11 cellular contexts compared by ENCODE assay signal in the genomic region with DNA sequence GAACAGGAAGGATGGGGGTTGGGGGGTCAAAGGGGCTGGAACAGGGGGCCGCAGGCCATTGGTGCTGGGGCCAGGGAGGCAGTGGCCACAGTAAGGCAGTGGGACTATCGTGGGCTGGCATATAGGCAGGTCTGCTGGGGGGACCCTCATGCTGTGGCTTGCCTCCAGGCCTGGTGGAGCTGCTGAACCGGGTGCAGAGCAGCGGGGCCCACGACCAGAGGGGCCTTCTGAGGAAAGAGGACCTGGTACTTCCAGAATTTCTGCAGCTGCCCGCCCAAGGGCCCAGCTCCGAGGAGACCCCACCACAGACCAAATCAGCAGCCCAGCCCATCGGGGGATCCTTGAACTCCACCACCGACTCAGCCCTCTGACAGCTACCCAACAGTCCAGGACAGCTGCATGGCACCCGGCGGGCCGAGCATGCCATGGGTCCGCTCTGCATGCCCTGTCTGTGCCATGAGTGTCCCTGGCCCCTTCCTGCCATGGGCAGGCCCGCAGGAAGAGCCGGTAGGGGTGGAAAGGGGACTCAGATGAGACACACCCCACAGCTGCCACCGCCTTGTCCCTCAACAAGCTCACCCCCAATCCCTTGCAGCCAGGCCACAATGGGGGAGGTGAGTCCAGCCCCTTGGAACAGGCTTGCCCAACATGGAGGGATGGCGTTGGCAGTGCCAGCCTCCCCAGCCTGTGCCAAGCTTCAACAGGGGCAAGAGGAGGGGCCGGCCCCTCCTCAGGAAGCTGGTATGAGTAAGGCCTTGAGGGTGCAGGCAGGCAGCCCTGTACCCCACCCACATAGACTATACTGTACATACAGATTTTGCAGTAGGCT. TPM values are rescaled to one million over a fixed set of nuclear protein-coding genes. Genes with fewer than 3 reads are reported as not detected.
DNase-seq lines count a peak whose midpoint lies in the region; TF ChIP-seq lines count a peak whose summit lies in the region.
"Had no signal": no experiment of that assay in that cellular context is flagged by ENCODE, and none has a peak within 500 bp of the region (broad histone marks: within the 10 kb centered on the region; RNA-seq: fewer than 3 reads in every experiment).

No MANE protein-coding gene starts in this region.

- peaks cover 62% of the 10 kb centered on the region for H3K4me1 Mint-ChIP-seq in activated CD4-positive, alpha-beta T cell treated with anti-CD3 and anti-CD28 coated beads, Interleukin-2, amount 10 ng/mL, durations not matched to agents 7 days and 5 days

- H3K4me1 ChIP-seq in esophagus muscularis mucosa (peaks cover 15 to 39% (median 34%) of the 10 kb centered on the region in 4 donors), skeletal muscle satellite cell (ENCODE audit: control insufficient read depth, insufficient read depth, low read length) (peaks cover 23% of the 10 kb centered on the region)

- H3K27ac ChIP-seq in HL-60 (replicated peaks) (peak overlapping the region; percentile 32), esophagus muscularis mucosa (replicated peaks in 1 of 4) (no peak overlapping the region)
- H3K27ac ChIP-seq: WERI-Rb-1 had no signal

- H3K9me3 ChIP-seq in esophagus muscularis mucosa, result no peaks in the 10 kb centered on the region
- H3K9me3 ChIP-seq in skeletal muscle satellite cell (replicated peaks; ENCODE audit: low read length), result no peaks in the 10 kb centered on the region

- no peaks in the 10 kb centered on the region for H3K9me3 Mint-ChIP-seq in activated CD4-positive, alpha-beta T cell treated with anti-CD3 and anti-CD28 coated beads, Interleukin-2, amount 10 ng/mL, durations not matched to agents 7 days and 5 days

- TF ChIP-seq POLR2A in esophagus muscularis mucosa (IDR thresholded peaks at IDR 0.05; ENCODE audit: low read depth), result no peak

- no peak for TF ChIP-seq EP300 in esophagus muscularis mucosa (IDR thresholded peaks at IDR 0.05)

- H3K36me3 ChIP-seq in esophagus muscularis mucosa, result peaks cover 0 to 6% (median 0%) of the 10 kb centered on the region in 4 donors
- H3K36me3 ChIP-seq in skeletal muscle satellite cell (ENCODE audit: insufficient read depth, low read length), result no peaks in the 10 kb centered on the region
- H3K36me3 ChIP-seq: WERI-Rb-1 had no signal

- WGBS in esophagus muscularis mucosa, result 87% methylated on average over 4 of the region's 18 CpGs

- no peak for DNase-seq in HL-60 (ENCODE audit: low read depth in 1 of 2, low spot score in 1 of 2)
- peak; percentile 33 for DNase-seq in activated CD4-positive, alpha-beta T cell treated with anti-CD3 and anti-CD28 coated beads, Interleukin-2, amount 10 ng/mL, durations not matched to agents 7 days and 5 days
- DNase-seq in esophagus muscularis mucosa (ENCODE audit: extremely low spot score), result no peak
- DNase-seq in C1 segment of cervical spinal cord (lab: John Stamatoyannopoulos, UW), result no peak
- no peak for DNase-seq in DMS153 treated with DMSO at 0.1 percent for 48 hours (lab: John Stamatoyannopoulos, UW; ENCODE audit: unreplicated experiment)
- no peak for DNase-seq in SKM-1 treated with dmso at 0.1 percent for 144 hours (lab: John Stamatoyannopoulos, UW; ENCODE audit: unreplicated experiment)
- DNase-seq: cortex of kidney, left cardiac atrium, WERI-Rb-1 had no signal

- H3K4me3 ChIP-seq in HL-60 (replicated peaks; ENCODE audit: insufficient read depth, low read length) (no peak overlapping the region), esophagus muscularis mucosa (peak overlapping the region in 3 of 4 donors; percentile 39 to 58 (median 55)), skeletal muscle satellite cell (ENCODE audit: low read length) (peak overlapping the region; percentile 68)

- H3K27me3 Mint-ChIP-seq in activated CD4-positive, alpha-beta T cell treated with anti-CD3 and anti-CD28 coated beads, Interleukin-2, amount 10 ng/mL, durations not matched to agents 7 days and 5 days, result no peaks in the 10 kb centered on the region

- H3K4me3 Mint-ChIP-seq in activated CD4-positive, alpha-beta T cell treated with anti-CD3 and anti-CD28 coated beads, Interleukin-2, amount 10 ng/mL, durations not matched to agents 7 days and 5 days, result peak overlapping the region; percentile 55

- intact Hi-C loops in esophagus muscularis mucosa (cut with DNase I), result no loop called here

- CTCF ChIA-PET in activated CD4-positive, alpha-beta T cell treated with anti-CD3 and anti-CD28 coated beads, Interleukin-2, amount 10 ng/mL, durations not matched to agents 7 days and 5 days (lab: Charles Lee), result interaction anchor here (0.6 to 11.1 kb wide), 14 partner anchors 12 to 130 kb away, joined by 3 to 145 read pairs (median 4); partner anchors contain the start of genes LMAN2, MXD3, RGS14 and SLC34A1

- no peak overlapping the region for H3K9ac ChIP-seq in skeletal muscle satellite cell (ENCODE audit: low read depth, low read length)

- TF ChIP-seq CTCF in HL-60 (IDR thresholded peaks at IDR 0.05; ENCODE audit: insufficient read depth, low read length) (no peak), esophagus muscularis mucosa (IDR thresholded peaks at IDR 0.05) (no peak)

- POLR2A ChIA-PET in activated CD4-positive, alpha-beta T cell treated with anti-CD3 and anti-CD28 coated beads, Interleukin-2, amount 10 ng/mL, durations not matched to agents 7 days and 5 days (lab: Charles Lee), result interaction anchor here (0.7 kb wide), 1 partner anchor 52 kb away, joined by 5 read pairs; no protein-coding TSS in a partner anchor

- peak overlapping the region; percentile 84 for H3K27ac Mint-ChIP-seq in activated CD4-positive, alpha-beta T cell treated with anti-CD3 and anti-CD28 coated beads, Interleukin-2, amount 10 ng/mL, durations not matched to agents 7 days and 5 days

- peaks cover 60% of the 10 kb centered on the region for H3K36me3 Mint-ChIP-seq in activated CD4-positive, alpha-beta T cell treated with anti-CD3 and anti-CD28 coated beads, Interleukin-2, amount 10 ng/mL, durations not matched to agents 7 days and 5 days (ENCODE audit: low read depth)

- peak overlapping the region; percentile 80 for H3K4me2 ChIP-seq in skeletal muscle satellite cell (ENCODE audit: low read length)

- H3K27me3 ChIP-seq in HL-60 (ENCODE audit: insufficient read depth, poor library complexity, severe bottlenecking), result no peaks in the 10 kb centered on the region
- no peaks in the 10 kb centered on the region for H3K27me3 ChIP-seq in esophagus muscularis mucosa
- no peaks in the 10 kb centered on the region for H3K27me3 ChIP-seq in skeletal muscle satellite cell (ENCODE audit: control insufficient read depth, insufficient read depth, low read length)

RNA-seq across cellular contexts. Expression of gene SLC34A1, which starts 12.3 kb away (rescaled TPM):
- under 1 TPM; 0.12 to 0.27 TPM for total RNA-seq in activated CD4-positive, alpha-beta T cell treated with anti-CD3 and anti-CD28 coated beads, Interleukin-2, amount 10 ng/mL, durations not matched to agents 7 days and 5 days
- not detected for total RNA-seq in esophagus muscularis mucosa
- not detected in 2 replicates for total RNA-seq in skeletal muscle satellite cell (2012; rRNA removed)
- total RNA-seq: left cardiac atrium, NCI-H460 had no signal

RNA-seq across cellular contexts. Expression of gene RGS14, which starts 14.2 kb away (rescaled TPM):
- total RNA-seq in activated CD4-positive, alpha-beta T cell treated with anti-CD3 and anti-CD28 coated beads, Interleukin-2, amount 10 ng/mL, durations not matched to agents 7 days and 5 days, result 100 to 1,000 TPM; 124 to 132 TPM
- total RNA-seq in esophagus muscularis mucosa, result 10 to 100 TPM in 2 of 4 donors, 1 to 10 TPM in 2; 3.7 to 18.3 (median 11.9) TPM
- total RNA-seq in skeletal muscle satellite cell (2012; rRNA removed), result 4.6 and 7.2 TPM in 2 replicates

RNA-seq across cellular contexts. Expression of gene LMAN2, which starts 20.5 kb away (rescaled TPM):
- 100 to 1,000 TPM; 123 to 132 TPM for total RNA-seq in activated CD4-positive, alpha-beta T cell treated with anti-CD3 and anti-CD28 coated beads, Interleukin-2, amount 10 ng/mL, durations not matched to agents 7 days and 5 days
- total RNA-seq in esophagus muscularis mucosa, result 100 to 1,000 TPM in 3 of 4 donors, 10 to 100 TPM in 1; 95.1 to 168 (median 128) TPM
- 285 and 302 TPM in 2 replicates for total RNA-seq in skeletal muscle satellite cell (2012; rRNA removed)

RNA-seq across cellular contexts. Expression of gene PFN3, which starts 28.5 kb away (rescaled TPM):
- total RNA-seq in activated CD4-positive, alpha-beta T cell treated with anti-CD3 and anti-CD28 coated beads, Interleukin-2, amount 10 ng/mL, durations not matched to agents 7 days and 5 days, result not detected
- total RNA-seq in esophagus muscularis mucosa, result not detected
- not detected in 2 replicates for total RNA-seq in skeletal muscle satellite cell (2012; rRNA removed)
- total RNA-seq: left cardiac atrium, NCI-H460 had no signal

RNA-seq across cellular contexts. Expression of gene F12, which starts 37.4 kb away (rescaled TPM):
- total RNA-seq in activated CD4-positive, alpha-beta T cell treated with anti-CD3 and anti-CD28 coated beads, Interleukin-2, amount 10 ng/mL, durations not matched to agents 7 days and 5 days, result under 1 TPM; 0.22 to 0.60 TPM
- under 1 TPM in 1 of 4 donors, not detected in 3; 0.17 TPM for total RNA-seq in esophagus muscularis mucosa
- total RNA-seq in skeletal muscle satellite cell (2012; rRNA removed), result 1.3 and 1.5 TPM in 2 replicates

Comparison
In these comparisons a context has a peak if more than half of its experiments do, and no peak if none do; other contexts are left out.
1. RNA of gene RGS14, which starts 14.2 kb away (total RNA-seq): 124 to 132 TPM in activated CD4-positive, alpha-beta T cell treated with anti-CD3 and anti-CD28 coated beads, Interleukin-2, amount 10 ng/mL, durations not matched to agents 7 days and 5 days; 3.7 to 18.3 TPM in esophagus muscularis mucosa; every median in the first group is over 4 times any median in the second.